In genomic region chr5:123350744-123351143, GRCh38 we compare ENCODE assay signal across 19 cellular contexts.
"Had no signal": no experiment of that assay in that cellular context is flagged by ENCODE, and none has a peak within 500 bp of the region (broad histone marks: within the 10 kb centered on the region; RNA-seq: fewer than 3 reads in every experiment).

No MANE protein-coding gene starts in this region.

- H3K27me3 ChIP-seq: brain microvascular endothelial cell, thyroid gland had no signal

- H3K4me3 ChIP-seq: coronary artery, mucosa of descending colon, thyroid gland had no signal

- H3K27ac ChIP-seq: brain microvascular endothelial cell, coronary artery, thyroid gland had no signal

- ATAC-seq: activated T-helper 17 cell treated with anti-CD3 and anti-CD28 coated beads, Interleukin-2, amount 50 U/mL, for 72 hours; mucosa of descending colon had no signal

- DNase-seq: activated B cell treated with CpG ODN at 0.5 μM for 24 hours; activated CD4-positive, alpha-beta memory T cell treated with anti-CD3 and anti-CD28 coated beads for 36 hours; activated CD4-positive, alpha-beta T cell treated with anti-CD3 and anti-CD28 coated beads for 4 hours; activated naive CD4-positive, alpha-beta T cell; activated naive CD8-positive, alpha-beta T cell treated with anti-CD3 and anti-CD28 coated beads for 36 hours; activated T-cell treated with anti-CD3 and anti-CD28 coated beads for 4 hours; amygdala; brain microvascular endothelial cell; immature natural killer cell; mesenchymal stem cell; mucosa of descending colon; naive B cell; stimulated activated CD4-positive, alpha-beta T cell treated with anti-CD3 and anti-CD28 coated beads, Interleukin-12 subunit alpha, Interleukin-12 subunit beta, amount 100 ng/mL, for 4 hours; stimulated activated CD4-positive, alpha-beta T cell treated with anti-CD3 and anti-CD28 coated beads, Interleukin-1b, Interleukin-23, amount 100 ng/mL, for 48 hours; stimulated activated CD8-positive, alpha-beta memory T cell treated with anti-CD3 and anti-CD28 coated beads, Interleukin-4, amount 100 ng/mL, for 48 hours; stimulated activated naive CD4-positive, alpha-beta T cell treated with Interleukin-2 at 50 U/mL for 16 hours; thyroid gland had no signal

- H3K36me3 ChIP-seq: brain microvascular endothelial cell, thyroid gland had no signal

- H3K9me3 ChIP-seq: mucosa of descending colon, thyroid gland had no signal
